In the genomic region with DNA sequence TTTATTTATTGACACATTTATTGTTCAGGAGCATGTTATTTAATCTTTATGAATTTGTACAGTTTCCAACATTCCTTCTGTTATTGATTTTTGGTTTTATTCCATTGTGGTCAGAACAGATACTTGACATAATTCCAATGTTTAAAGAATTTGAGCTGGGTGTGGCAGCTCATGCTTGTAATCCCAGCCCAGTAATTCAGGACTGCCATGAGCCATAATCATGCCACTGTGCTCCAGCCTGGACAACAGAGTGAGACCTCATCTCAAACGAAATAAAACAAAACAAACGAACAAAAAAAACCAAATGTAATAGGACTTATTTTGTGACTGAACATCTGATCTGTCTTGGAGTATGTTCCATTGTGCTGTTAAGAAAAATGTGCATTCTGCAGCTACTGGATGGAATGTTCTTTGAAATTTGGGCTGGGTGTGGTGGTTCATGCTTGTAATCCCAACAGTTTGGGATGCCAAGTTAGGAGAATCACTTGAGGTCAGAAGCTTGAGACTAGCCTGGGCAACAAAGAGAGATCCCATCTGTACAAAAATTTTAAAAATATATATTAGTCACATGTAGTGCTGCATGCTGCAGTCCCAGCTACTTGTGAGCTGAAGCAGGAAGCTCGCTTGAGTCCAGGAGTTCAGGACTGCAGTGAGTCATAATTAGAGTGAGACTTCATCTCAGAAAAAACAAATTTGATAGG, we compare ENCODE assay signal across 1 cellular context.
TF ChIP-seq lines count a peak whose summit lies in the region.

No MANE protein-coding gene starts in this region.

TF ChIP-seq in IMR-90, 13 proteins besides CTCF, POLR2A, EP300 and RAD21:
- TF ChIP-seq, protein P1, sequence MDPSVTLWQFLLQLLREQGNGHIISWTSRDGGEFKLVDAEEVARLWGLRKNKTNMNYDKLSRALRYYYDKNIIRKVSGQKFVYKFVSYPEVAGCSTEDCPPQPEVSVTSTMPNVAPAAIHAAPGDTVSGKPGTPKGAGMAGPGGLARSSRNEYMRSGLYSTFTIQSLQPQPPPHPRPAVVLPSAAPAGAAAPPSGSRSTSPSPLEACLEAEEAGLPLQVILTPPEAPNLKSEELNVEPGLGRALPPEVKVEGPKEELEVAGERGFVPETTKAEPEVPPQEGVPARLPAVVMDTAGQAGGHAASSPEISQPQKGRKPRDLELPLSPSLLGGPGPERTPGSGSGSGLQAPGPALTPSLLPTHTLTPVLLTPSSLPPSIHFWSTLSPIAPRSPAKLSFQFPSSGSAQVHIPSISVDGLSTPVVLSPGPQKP (IDR thresholded peaks at IDR 0.05; ENCODE audit: borderline replicate concordance, low read depth, low read length): no peak
TF ChIP-seq in IMR-90: peak in this region for 0.
